In genomic region chr12:123435636-123436016, GRCh38 we compare ENCODE assay signal across 1 cellular context.
TF ChIP-seq lines count a peak whose summit lies in the region.

No MANE protein-coding gene starts in this region.

TF ChIP-seq in IMR-90, 13 proteins besides CTCF, POLR2A, EP300 and RAD21:
- TF ChIP-seq MAZ (IDR thresholded peaks at IDR 0.05; ENCODE audit: borderline replicate concordance, low read depth, low read length) (no peak), USF2 (IDR thresholded peaks at IDR 0.05; ENCODE audit: low read depth, low read length) (no peak), RFX5 (IDR thresholded peaks at IDR 0.05; ENCODE audit: low read depth, low read length) (no peak), BHLHE40 (IDR thresholded peaks at IDR 0.05; ENCODE audit: low read depth, low read length) (no peak), MXI1 (IDR thresholded peaks at IDR 0.05; ENCODE audit: borderline replicate concordance, low read depth, low read length) (no peak), CHD1 (IDR thresholded peaks at IDR 0.05; ENCODE audit: low read depth, low read length) (no peak), CEBPB (IDR thresholded peaks at IDR 0.05; ENCODE audit: low read depth, low read length) (no peak), SMC3 (IDR thresholded peaks at IDR 0.05; ENCODE audit: low read depth, low read length) (no peak), RCOR1 (IDR thresholded peaks at IDR 0.05; ENCODE audit: insufficient replicate concordance, low read length) (no peak), FOS (IDR thresholded peaks at IDR 0.05; ENCODE audit: low read depth, low read length) (no peak), MAFK (IDR thresholded peaks at IDR 0.05; ENCODE audit: low read depth, low read length) (no peak), NFE2L2 (IDR thresholded peaks at IDR 0.05; ENCODE audit: low read depth, low read length) (no peak)
- TF ChIP-seq, protein P1, sequence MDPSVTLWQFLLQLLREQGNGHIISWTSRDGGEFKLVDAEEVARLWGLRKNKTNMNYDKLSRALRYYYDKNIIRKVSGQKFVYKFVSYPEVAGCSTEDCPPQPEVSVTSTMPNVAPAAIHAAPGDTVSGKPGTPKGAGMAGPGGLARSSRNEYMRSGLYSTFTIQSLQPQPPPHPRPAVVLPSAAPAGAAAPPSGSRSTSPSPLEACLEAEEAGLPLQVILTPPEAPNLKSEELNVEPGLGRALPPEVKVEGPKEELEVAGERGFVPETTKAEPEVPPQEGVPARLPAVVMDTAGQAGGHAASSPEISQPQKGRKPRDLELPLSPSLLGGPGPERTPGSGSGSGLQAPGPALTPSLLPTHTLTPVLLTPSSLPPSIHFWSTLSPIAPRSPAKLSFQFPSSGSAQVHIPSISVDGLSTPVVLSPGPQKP (IDR thresholded peaks at IDR 0.05; ENCODE audit: borderline replicate concordance, low read depth, low read length): no peak
